Comparison of ENCODE assay signal across 16 cellular contexts in genomic region chr9:4980046-4980727, GRCh38. TPM values are rescaled to one million over a fixed set of nuclear protein-coding genes. Genes with fewer than 3 reads are reported as not detected.
A peak's percentile ranks its signal among the peaks of the same experiment; 100 is the strongest.
DNase-seq lines count a peak whose midpoint lies in the region; ATAC-seq, FAIRE-seq and TF ChIP-seq lines count a peak whose summit lies in the region.
"Had no signal": no experiment of that assay in that cellular context is flagged by ENCODE, and none has a peak within 500 bp of the region (broad histone marks: within the 10 kb centered on the region; RNA-seq: fewer than 3 reads in every experiment).

No MANE protein-coding gene starts in this region.

- no peak overlapping the region for H2BK120ac ChIP-seq in IMR-90 (ENCODE audit: low read depth, low read length)

- H3K79me1 ChIP-seq in IMR-90 (ENCODE audit: low read depth in 1 of 2, low read length in 2 of 2) = no peaks in the 10 kb centered on the region

- H3K4me3 ChIP-seq in IMR-90 (ENCODE audit: insufficient read depth, low read depth, low read length) = no peak overlapping the region
- H3K4me3 ChIP-seq in small intestine (ENCODE audit: low read depth in 1 of 2, low read length in 2 of 2) = no peak overlapping the region
- H3K4me3 ChIP-seq: body of pancreas, neural progenitor cell, SJCRH30 had no signal

- H3K27me3 Mint-ChIP-seq in activated naive CD8-positive, alpha-beta T cell = no peaks in the 10 kb centered on the region

- H3K27me3 ChIP-seq in IMR-90 (ENCODE audit: control insufficient read depth, insufficient read depth, low read length) (peaks cover 3% of the 10 kb centered on the region; the same call in 1 of the 2 replicates), small intestine (ENCODE audit: control insufficient read depth in 2 of 2, insufficient read depth in 2 of 2, low read length in 2 of 2) (no peaks in the 10 kb centered on the region)
- H3K27me3 ChIP-seq: body of pancreas, SJCRH30 had no signal

- no peak overlapping the region for H2BK5ac ChIP-seq in IMR-90 (ENCODE audit: low read depth, low read length, poor library complexity, severe bottlenecking)

- dilution Hi-C loops in IMR-90 (cut with HindIII; ENCODE audit: low sequenced_read_pairs, unreplicated experiment) = no loop called here

- no peaks in the 10 kb centered on the region for H3K36me3 Mint-ChIP-seq in activated naive CD8-positive, alpha-beta T cell
- H3K36me3 Mint-ChIP-seq: neural progenitor cell had no signal

- peak; percentile 26 to 40 for ATAC-seq in activated CD4-positive, CD25-positive, alpha-beta regulatory T cell treated with anti-CD3 and anti-CD28 coated beads, Interleukin-2, amount 50 U/mL, for 24 hours
- no peak for ATAC-seq in IMR-90 (ENCODE audit: low read depth)
- no peak for ATAC-seq in HG02884 (IDR thresholded peaks at IDR 0.05; ENCODE audit: unreplicated experiment)
- ATAC-seq in GM21786 (IDR thresholded peaks at IDR 0.05; ENCODE audit: unreplicated experiment) = no peak
- ATAC-seq: body of pancreas had no signal

- no peak overlapping the region for H2AK5ac ChIP-seq in IMR-90 (ENCODE audit: low read depth, low read length)

- no peak for TF ChIP-seq RAD21 in IMR-90 (IDR thresholded peaks at IDR 0.05; ENCODE audit: low read length)

- POLR2A ChIA-PET in IMR-90 (lab: Charles Lee; ENCODE audit: unreplicated experiment) = no interaction called here

- H3K14ac ChIP-seq in IMR-90 (replicated peaks; ENCODE audit: low read depth, low read length) = no peak overlapping the region

- no peak for TF ChIP-seq POLR2A in IMR-90 (IDR thresholded peaks at IDR 0.05; ENCODE audit: low read depth, low read length)

- H3K36me3 ChIP-seq in IMR-90 (ENCODE audit: control insufficient read depth, insufficient read depth, low read length) (no peaks in the 10 kb centered on the region), small intestine (ENCODE audit: control insufficient read depth in 2 of 2, insufficient read depth in 2 of 2, low read length in 2 of 2) (no peaks in the 10 kb centered on the region)
- H3K36me3 ChIP-seq: neural progenitor cell, SJCRH30 had no signal

- H3K56ac ChIP-seq in IMR-90 (ENCODE audit: extremely low read depth, insufficient read depth, low read length) = no peak overlapping the region

- H3K9me3 ChIP-seq in IMR-90 (ENCODE audit: control insufficient read depth, insufficient read depth, low read length) (no peaks in the 10 kb centered on the region), small intestine (ENCODE audit: control insufficient read depth, low read depth) (no peaks in the 10 kb centered on the region)
- H3K9me3 ChIP-seq: body of pancreas, SJCRH30 had no signal

- H4K8ac ChIP-seq in IMR-90 (ENCODE audit: low read depth in 2 of 2, low read length in 2 of 2) = no peak overlapping the region

- intact Hi-C loops in IMR-90 (cut with micrococcal nuclease) = loop anchor here (5.0 to 10.0 kb wide), 4 partner anchors 53 to 145 kb away; no protein-coding TSS in a partner anchor

- H4K20me1 ChIP-seq in IMR-90 (ENCODE audit: insufficient read depth, low read length) = no peaks in the 10 kb centered on the region

- no TSS peak for BruUV-seq in IMR-90 (replicated peaks; lab: Mats Ljungman, UMichigan)

- H3K18ac ChIP-seq in IMR-90 (ENCODE audit: low read depth, low read length) = no peak overlapping the region

- H3K4me1 Mint-ChIP-seq in activated naive CD8-positive, alpha-beta T cell (ENCODE audit: low read depth) = peaks cover 48% of the 10 kb centered on the region

- in situ Hi-C loops in IMR-90 (cut with MboI; ENCODE audit: low sequenced_read_pairs) = loop anchor here (10.0 kb wide), 2 partner anchors 55 to 605 kb away; no protein-coding TSS in a partner anchor

- no peak overlapping the region for H2BK20ac ChIP-seq in IMR-90 (ENCODE audit: low read depth, low read length)

- no peak overlapping the region for H4K91ac ChIP-seq in IMR-90 (ENCODE audit: insufficient read depth, low read depth, low read length)

- H3K4me2 ChIP-seq in IMR-90 (ENCODE audit: low read depth, low read length) = no peak overlapping the region
- H3K4me2 ChIP-seq: neural progenitor cell had no signal

- H2AFZ ChIP-seq in IMR-90 (replicated peaks; ENCODE audit: low read length, poor library complexity) = peak overlapping the region; percentile 28
- H2AFZ ChIP-seq: neural progenitor cell had no signal

- no peak overlapping the region for H2AK9ac ChIP-seq in IMR-90 (replicated peaks; ENCODE audit: low read depth, low read length, poor library complexity)

- H3K4me3 Mint-ChIP-seq in activated naive CD8-positive, alpha-beta T cell = peak overlapping the region; percentile 31
- H3K4me3 Mint-ChIP-seq: neural progenitor cell had no signal

- H4K5ac ChIP-seq in IMR-90 (ENCODE audit: low read depth, low read length) = no peak overlapping the region

- no peak for FAIRE-seq in small intestine (lab: Jason Lieb, UNC)
- FAIRE-seq: G401.6 had no signal

- no peak overlapping the region for H3K4ac ChIP-seq in IMR-90 (ENCODE audit: low read depth, low read length)

- no peak for DNase-seq in activated CD4-positive, CD25-positive, alpha-beta regulatory T cell (lab: John Stamatoyannopoulos, UW)
- DNase-seq in IMR-90 (peak; percentile 34), small intestine (peak; percentile 56), mucosa of gallbladder (ENCODE audit: low spot score) (no peak)
- DNase-seq: ACHN, body of pancreas, GOT3, NCI-H1417 treated with DMSO at 0.1 percent for 48 hours, NCI-H526 treated with DMSO at 0.1 percent for 48 hours had no signal

- no CpG with 5 or more reads among the region's 4 CpGs for WGBS in IMR-90 (ENCODE audit: extremely low coverage in 2 of 2, insufficient read length in 1 of 2), 2 experiments
- WGBS in small intestine, 3 donors = 45 to 66% (median 53%) methylated on average over 4 of the region's 4 CpGs

- 0 out of 2 replicates have a peak, but pooled peaks cover 2% of the 10 kb centered on the region for H3K4me1 ChIP-seq in IMR-90 (ENCODE audit: control insufficient read depth, insufficient read depth, low read length)
- peaks cover 5 to 6% of the 10 kb centered on the region in 2 donors for H3K4me1 ChIP-seq in small intestine (ENCODE audit: control insufficient read depth in 2 of 2, insufficient read depth in 1 of 2, low read depth in 1 of 2, low read length in 1 of 2)

- CTCF ChIA-PET in IMR-90 (lab: Yijun Ruan, JAX) = interaction anchor here (0.7 kb wide), 1 partner anchor 217 kb away, joined by 3 read pairs; no protein-coding TSS in a partner anchor

- no peaks in the 10 kb centered on the region for H3K9me1 ChIP-seq in IMR-90 (ENCODE audit: insufficient read depth, low read length)

- H2BK15ac ChIP-seq in IMR-90 (ENCODE audit: low read depth, low read length) = no peak overlapping the region

- H3K9me3 Mint-ChIP-seq in activated naive CD8-positive, alpha-beta T cell (ENCODE audit: low read depth) = no peaks in the 10 kb centered on the region
- H3K9me3 Mint-ChIP-seq: neural progenitor cell had no signal

- no peak for TF ChIP-seq CTCF in IMR-90 (conservative IDR thresholded peaks at IDR 0.05; ENCODE audit: low read depth, low read length)

- H3K23ac ChIP-seq in IMR-90 (ENCODE audit: low read depth, low read length) = no peak overlapping the region

- H3K27ac ChIP-seq in IMR-90 (ENCODE audit: insufficient read depth, low read length) = no peak overlapping the region
- H3K27ac ChIP-seq in small intestine (ENCODE audit: low read depth in 1 of 2, low read length in 1 of 2) = no peak overlapping the region
- H3K27ac ChIP-seq: body of pancreas, neural progenitor cell, SJCRH30 had no signal

- no peak overlapping the region for H3K9ac ChIP-seq in IMR-90 (ENCODE audit: low read depth, low read length)
- H3K9ac ChIP-seq: neural progenitor cell had no signal

- peak overlapping the region; percentile 85 for H3K27ac Mint-ChIP-seq in activated naive CD8-positive, alpha-beta T cell
- H3K27ac Mint-ChIP-seq: neural progenitor cell had no signal

TF ChIP-seq in IMR-90, 13 proteins besides CTCF, POLR2A, EP300 and RAD21:
- TF ChIP-seq FOS (IDR thresholded peaks at IDR 0.05; ENCODE audit: low read depth, low read length) (peak; percentile 53; the same call in 1 of the 2 replicates), CEBPB (IDR thresholded peaks at IDR 0.05; ENCODE audit: low read depth, low read length) (no peak)

RNA-seq across cellular contexts. Expression of gene JAK2, which starts 4.9 kb away (rescaled TPM):
- total RNA-seq in IMR-90 (2012; rRNA removed) (6.1 and 7.2 TPM in 2 replicates), mucosa of gallbladder (20.2 TPM)
- polyA plus RNA-seq in IMR-90 (2012; rRNA removed) (1.6 and 2.3 TPM in 2 replicates), small intestine (1 to 10 TPM; 4.3 to 5.7 (median 4.5) TPM)
- polyA plus RNA-seq in IMR-90 (2012; cell fraction: cytosol; rRNA removed) = 0.31 and 0.57 TPM in 2 replicates
- polyA plus RNA-seq in IMR-90 (2012; cell fraction: nucleus; rRNA removed; ENCODE audit: low replicate concordance) = 0.51 and 3.4 TPM in 2 replicates

Comparison
In these comparisons a context has a peak if more than half of its experiments do, and no peak if none do; other contexts are left out.
1. ATAC-seq: peak in activated CD4-positive, CD25-positive, alpha-beta regulatory T cell treated with anti-CD3 and anti-CD28 coated beads, Interleukin-2, amount 50 U/mL, for 24 hours (2 of 2); none in IMR-90 (single experiment), HG02884 (single experiment) and GM21786 (single experiment).
2. DNase-seq: peak in IMR-90 (single experiment) and small intestine (single experiment); none in activated CD4-positive, CD25-positive, alpha-beta regulatory T cell (0 of 4) and mucosa of gallbladder (single experiment).